ENCODE assay signal across 25 cellular contexts in genomic region chr12:89685363-89685972, GRCh38.
"Had no signal": no experiment of that assay in that cellular context is flagged by ENCODE, and none has a peak within 500 bp of the region (broad histone marks: within the 10 kb centered on the region; RNA-seq: fewer than 3 reads in every experiment).

No MANE protein-coding gene starts in this region.

- H3K27ac ChIP-seq: adrenal gland, foreskin keratinocyte, neural progenitor cell, tibial artery, uterus, VCaP had no signal

- H3K27me3 Mint-ChIP-seq: activated naive CD8-positive, alpha-beta T cell; progenitor cell of endocrine pancreas; stimulated activated naive CD8-positive, alpha-beta T cell treated with anti-CD3 and anti-CD28 coated beads, Interleukin-15, Interleukin-2, amounts not matched to agents 100 ng/mL and 50 ng/mL, for 24 hours; T-cell had no signal

- FAIRE-seq: astrocyte had no signal

- H3K9ac ChIP-seq: neural progenitor cell had no signal

- ATAC-seq: activated CD8-positive, alpha-beta T cell treated with anti-CD3 and anti-CD28 coated beads, Interleukin-2, amount 10 ng/mL, durations not matched to agents 7 days and 5 days; foreskin keratinocyte; left ventricle myocardium superior; T-cell had no signal

- H2AFZ ChIP-seq: neural progenitor cell had no signal

- DNase-seq: activated CD4-positive, alpha-beta T cell treated with anti-CD3 and anti-CD28 coated beads for 1 hour; activated CD4-positive, alpha-beta T cell treated with anti-CD3 and anti-CD28 coated beads, Interleukin-2, amount 50 U/mL, for 1 hour; activated CD8-positive, alpha-beta T cell treated with anti-CD3 and anti-CD28 coated beads, Interleukin-2, amount 10 ng/mL, durations not matched to agents 7 days and 5 days; activated gamma-delta T cell treated with Interleukin-2 at 50 U/mL for 16 hours; adrenal gland; central memory CD4-positive, alpha-beta T cell; effector memory CD4-positive, alpha-beta T cell; foreskin keratinocyte; hypothalamus; left ventricle myocardium superior; retina; stimulated activated CD4-positive, alpha-beta T cell treated with anti-CD3 and anti-CD28 coated beads, Interleukin-12 subunit alpha, Interleukin-12 subunit beta, amount 100 ng/mL, for 4 hours; stimulated activated CD4-positive, alpha-beta T cell treated with anti-CD3 and anti-CD28 coated beads, Interleukin-4, amount 100 ng/mL, for 4 hours; substantia nigra; T-cell; tibial artery; uterus had no signal

- H3K27me3 ChIP-seq: adrenal gland, foreskin keratinocyte, neural progenitor cell, tibial artery, uterus had no signal

- H3K4me3 Mint-ChIP-seq: activated CD8-positive, alpha-beta T cell treated with anti-CD3 and anti-CD28 coated beads, Interleukin-2, amount 10 ng/mL, durations not matched to agents 7 days and 5 days; activated naive CD8-positive, alpha-beta T cell; activated T-helper 1 cell treated with anti-CD3 and anti-CD28 coated beads, Interleukin-12 subunit alpha, Interleukin-12 subunit beta, Interleukin-2, Interleukin-4 antibody, amounts not matched to agents 30 ng/mL and 10 ng/mL and 1 ng/mL, durations not matched to agents 14 hours and 24 hours and 36 hours; neural progenitor cell; stimulated activated naive CD8-positive, alpha-beta T cell treated with anti-CD3 and anti-CD28 coated beads, Interleukin-15, Interleukin-2, amounts not matched to agents 100 ng/mL and 50 ng/mL, for 24 hours; T-cell; T-helper 2 cell treated with Interferon-gamma antibody and Interleukin-4, amounts not matched to agents 5 μg/mL and 100 μg/mL, for 36 hours had no signal

- H3K36me3 ChIP-seq: adrenal gland, tibial artery, uterus had no signal

- H3K4me2 ChIP-seq: neural progenitor cell had no signal

- H3K4me1 ChIP-seq: adrenal gland, foreskin keratinocyte, neural progenitor cell, tibial artery, uterus had no signal

- H3K4me1 Mint-ChIP-seq: neural progenitor cell had no signal

- H3K4me3 ChIP-seq: adrenal gland, neural progenitor cell, tibial artery, uterus had no signal

- H3K27ac Mint-ChIP-seq: activated CD8-positive, alpha-beta T cell treated with anti-CD3 and anti-CD28 coated beads, Interleukin-2, amount 10 ng/mL, durations not matched to agents 7 days and 5 days; activated naive CD8-positive, alpha-beta T cell; activated T-helper 1 cell treated with anti-CD3 and anti-CD28 coated beads, Interleukin-12 subunit alpha, Interleukin-12 subunit beta, Interleukin-2, Interleukin-4 antibody, amounts not matched to agents 30 ng/mL and 10 ng/mL and 1 ng/mL, durations not matched to agents 14 hours and 24 hours and 36 hours; neural progenitor cell; progenitor cell of endocrine pancreas; stimulated activated naive CD8-positive, alpha-beta T cell treated with anti-CD3 and anti-CD28 coated beads, Interleukin-15, Interleukin-2, amounts not matched to agents 100 ng/mL and 50 ng/mL, for 24 hours; T-cell; T-helper 2 cell treated with Interferon-gamma antibody and Interleukin-4, amounts not matched to agents 5 μg/mL and 100 μg/mL, for 36 hours had no signal
